8 cellular contexts compared by ENCODE assay signal in genomic region chr1:30929135-30929889, GRCh38. TPM values are rescaled to one million over a fixed set of nuclear protein-coding genes. Genes with fewer than 3 reads are reported as not detected.
A peak's percentile ranks its signal among the peaks of the same experiment; 100 is the strongest.
DNase-seq lines count a peak whose midpoint lies in the region; ATAC-seq and TF ChIP-seq lines count a peak whose summit lies in the region.

No MANE protein-coding gene starts in this region.

- H3K27ac ChIP-seq in PC-3 (ENCODE audit: low read length): no peak overlapping the region

- no peaks in the 10 kb centered on the region for H3F3A ChIP-seq in PC-3 (ENCODE audit: low read length, unreplicated experiment)

- CTCF ChIA-PET in PC-3 (lab: Charles Lee): no interaction called here

- H3K79me2 ChIP-seq in PC-3 (ENCODE audit: low read length): no peaks in the 10 kb centered on the region

- peaks cover 14% of the 10 kb centered on the region for H3K36me3 Mint-ChIP-seq in activated T-helper 1 cell treated with anti-CD3 and anti-CD28 coated beads, Interleukin-12 subunit alpha, Interleukin-12 subunit beta, Interleukin-2, Interleukin-4 antibody, amounts not matched to agents 30 ng/mL and 10 ng/mL and 1 ng/mL, durations not matched to agents 14 hours and 24 hours and 36 hours (ENCODE audit: low read depth)

- H3K27ac Mint-ChIP-seq in activated T-helper 1 cell treated with anti-CD3 and anti-CD28 coated beads, Interleukin-12 subunit alpha, Interleukin-12 subunit beta, Interleukin-2, Interleukin-4 antibody, amounts not matched to agents 30 ng/mL and 10 ng/mL and 1 ng/mL, durations not matched to agents 14 hours and 24 hours and 36 hours: no peak overlapping the region

- H3K36me3 ChIP-seq in PC-3 (ENCODE audit: low read depth, low read length): peaks cover 9% of the 10 kb centered on the region; the same call in 1 of the 2 replicates

- no peak overlapping the region for H3K4me3 Mint-ChIP-seq in activated T-helper 1 cell treated with anti-CD3 and anti-CD28 coated beads, Interleukin-12 subunit alpha, Interleukin-12 subunit beta, Interleukin-2, Interleukin-4 antibody, amounts not matched to agents 30 ng/mL and 10 ng/mL and 1 ng/mL, durations not matched to agents 14 hours and 24 hours and 36 hours

- H3K4me2 ChIP-seq in PC-3 (ENCODE audit: low read length): no peak overlapping the region

- no peak overlapping the region for H2AFZ ChIP-seq in PC-3 (ENCODE audit: low read length)

- H3K27me3 ChIP-seq in PC-3 (ENCODE audit: low read length): no peaks in the 10 kb centered on the region

- H3K27me3 Mint-ChIP-seq in activated T-helper 1 cell treated with anti-CD3 and anti-CD28 coated beads, Interleukin-12 subunit alpha, Interleukin-12 subunit beta, Interleukin-2, Interleukin-4 antibody, amounts not matched to agents 30 ng/mL and 10 ng/mL and 1 ng/mL, durations not matched to agents 14 hours and 24 hours and 36 hours (ENCODE audit: insufficient read depth): peaks cover 3% of the 10 kb centered on the region

- no peaks in the 10 kb centered on the region for H3K9me3 ChIP-seq in PC-3 (ENCODE audit: low read length)

- POLR2A ChIA-PET in PC-3 (lab: Charles Lee; ENCODE audit: unreplicated experiment): no interaction called here

- TSS peak; percentile 20 for BruUV-seq in PC-3 (replicated peaks; lab: Mats Ljungman, UMichigan)

- TF ChIP-seq CTCF in PC-3 (conservative IDR thresholded peaks at IDR 0.05; ENCODE audit: low read depth, low read length): peak; percentile 78

- ATAC-seq in PC-3: peak; percentile 57
- ATAC-seq in HG02610 (IDR thresholded peaks at IDR 0.05; ENCODE audit: unreplicated experiment): no peak
- no peak for ATAC-seq in HG02870 (IDR thresholded peaks at IDR 0.05; ENCODE audit: unreplicated experiment)

- intact Hi-C loops in PC-3 (cut with micrococcal nuclease): no loop called here
- intact Hi-C loops in activated T-helper 1 cell treated with anti-CD3 and anti-CD28 coated beads, Interleukin-12 subunit alpha, Interleukin-12 subunit beta, Interleukin-2, Interleukin-4 antibody, amounts not matched to agents 30 ng/mL and 10 ng/mL and 1 ng/mL, durations not matched to agents 14 hours and 24 hours and 36 hours (cut with micrococcal nuclease): loop anchor here (1.0 kb wide), 3 partner anchors 128 to 210 kb away; no protein-coding TSS in a partner anchor

- H3K4me1 Mint-ChIP-seq in activated T-helper 1 cell treated with anti-CD3 and anti-CD28 coated beads, Interleukin-12 subunit alpha, Interleukin-12 subunit beta, Interleukin-2, Interleukin-4 antibody, amounts not matched to agents 30 ng/mL and 10 ng/mL and 1 ng/mL, durations not matched to agents 14 hours and 24 hours and 36 hours (ENCODE audit: low read depth): no peaks in the 10 kb centered on the region

- DNase-seq in CD1c-positive myeloid dendritic cell (ENCODE audit: extremely low spot score) (peak; percentile 59), HCEC 1CT (peak; percentile 54), PC-3 (peak; percentile 63), glomerular visceral epithelial cell (ENCODE audit: extremely low spot score) (peak; percentile 53), renal cortical epithelial cell (ENCODE audit: low read depth) (peak; percentile 40)
- peak; percentile 30 for DNase-seq in activated T-helper 1 cell treated with anti-CD3 and anti-CD28 coated beads, Interleukin-12 subunit alpha, Interleukin-12 subunit beta, Interleukin-2, Interleukin-4 antibody, amounts not matched to agents 30 ng/mL and 10 ng/mL and 1 ng/mL, durations not matched to agents 14 hours and 24 hours and 36 hours (ENCODE audit: low spot score)

- H3K4me3 ChIP-seq in PC-3 (ENCODE audit: low read length): no peak overlapping the region

- peaks cover 7% of the 10 kb centered on the region; the same call in 1 of the 2 replicates for H3K4me1 ChIP-seq in PC-3 (ENCODE audit: insufficient read depth, low read length)

- H3K9me2 ChIP-seq in PC-3 (replicated peaks; ENCODE audit: low read length): no peaks in the 10 kb centered on the region

- no peaks in the 10 kb centered on the region; the same call in 1 of the 2 replicates for H4K20me1 ChIP-seq in PC-3 (ENCODE audit: low read length)

- no peak overlapping the region for H3K9ac ChIP-seq in PC-3 (ENCODE audit: low read length)

- H3K9me3 Mint-ChIP-seq in activated T-helper 1 cell treated with anti-CD3 and anti-CD28 coated beads, Interleukin-12 subunit alpha, Interleukin-12 subunit beta, Interleukin-2, Interleukin-4 antibody, amounts not matched to agents 30 ng/mL and 10 ng/mL and 1 ng/mL, durations not matched to agents 14 hours and 24 hours and 36 hours: no peaks in the 10 kb centered on the region

RNA-seq across cellular contexts. Expression of gene SDC3, which starts 20.8 kb away (rescaled TPM):
- total RNA-seq in PC-3 (2014; rRNA removed) (10.0 and 20.3 TPM in 2 replicates), renal cortical epithelial cell (12.3 and 56.7 TPM in 2 replicates)
- total RNA-seq in activated T-helper 1 cell treated with anti-CD3 and anti-CD28 coated beads, Interleukin-12 subunit alpha, Interleukin-12 subunit beta, Interleukin-2, Interleukin-4 antibody, amounts not matched to agents 30 ng/mL and 10 ng/mL and 1 ng/mL, durations not matched to agents 14 hours and 24 hours and 36 hours: 0.26 and 0.34 TPM in 2 replicates
